Comparison of ENCODE assay signal across 30 cellular contexts in genomic region chr5:22504411-22504810, GRCh38.
"Had no signal": no experiment of that assay in that cellular context is flagged by ENCODE, and none has a peak within 500 bp of the region (broad histone marks: within the 10 kb centered on the region; RNA-seq: fewer than 3 reads in every experiment).

No MANE protein-coding gene starts in this region.

- H3K27me3 Mint-ChIP-seq: activated B cell treated with CpG ODN at 0.5 μM for 24 hours; activated CD4-positive, alpha-beta memory T cell treated with anti-CD3 and anti-CD28 coated beads for 36 hours; activated naive CD4-positive, alpha-beta T cell treated with anti-CD3 and anti-CD28 coated beads, Interleukin-2, amount 10 ng/mL, durations not matched to agents 7 days and 5 days; activated naive CD8-positive, alpha-beta T cell; activated naive CD8-positive, alpha-beta T cell treated with anti-CD3 and anti-CD28 coated beads, Interleukin-2, amount 50 U/mL, for 24 hours; brain had no signal

- H3K4me1 ChIP-seq: SJCRH30 had no signal

- H3K4me3 ChIP-seq: SJCRH30 had no signal

- H3K4me2 ChIP-seq: KMS-11, SK-N-SH had no signal

- H3K4me1 Mint-ChIP-seq: activated B cell treated with CpG ODN at 0.5 μM for 24 hours; activated naive CD4-positive, alpha-beta T cell treated with anti-CD3 and anti-CD28 coated beads, Interleukin-2, amount 10 ng/mL, durations not matched to agents 7 days and 5 days; activated naive CD8-positive, alpha-beta T cell treated with anti-CD3 and anti-CD28 coated beads, Interleukin-2, amount 50 U/mL, for 24 hours had no signal

- H3K27ac ChIP-seq: KMS-11, SJCRH30 had no signal

- H3K9ac ChIP-seq: KMS-11, SK-N-SH had no signal

- DNase-seq: activated B cell treated with CpG ODN at 0.5 μM for 24 hours; activated CD4-positive, alpha-beta memory T cell treated with anti-CD3 and anti-CD28 coated beads for 36 hours; activated CD4-positive, alpha-beta T cell treated with anti-CD3 and anti-CD28 coated beads for 4 hours; activated CD4-positive, alpha-beta T cell treated with anti-CD3 and anti-CD28 coated beads, Interleukin-2, amount 50 U/mL, for 1 hour; activated CD4-positive, CD25-positive, alpha-beta regulatory T cell treated with anti-CD3 and anti-CD28 coated beads, Interleukin-2, amount 50 U/mL, for 72 hours; activated CD8-positive, alpha-beta memory T cell treated with anti-CD3 and anti-CD28 coated beads, Interleukin-2, amount 50 U/mL, for 4 hours; activated naive CD4-positive, alpha-beta T cell treated with anti-CD3 and anti-CD28 coated beads, Interleukin-2, amount 10 ng/mL, durations not matched to agents 7 days and 5 days; activated naive CD8-positive, alpha-beta T cell treated with anti-CD3 and anti-CD28 coated beads, Interleukin-2, amount 50 U/mL, for 24 hours; activated T-cell treated with anti-CD3 and anti-CD28 coated beads for 4 hours; activated T-cell treated with anti-CD3 and anti-CD28 coated beads, Interleukin-2, amount 50 U/mL, for 4 hours; anterior cingulate cortex; caudate nucleus; NCI-H1092 treated with DMSO at 0.1 percent for 48 hours; NCI-H1436; NCI-H1694; NCI-H1930; NCI-H2081 treated with DMSO at 0.1 percent for 48 hours; NCI-H510A; NCI-H526; NCI-H774; SHP77; SJCRH30; SK-N-SH had no signal

- H3K36me3 Mint-ChIP-seq: activated CD4-positive, alpha-beta memory T cell treated with anti-CD3 and anti-CD28 coated beads for 36 hours; activated naive CD4-positive, alpha-beta T cell treated with anti-CD3 and anti-CD28 coated beads, Interleukin-2, amount 10 ng/mL, durations not matched to agents 7 days and 5 days; activated naive CD8-positive, alpha-beta T cell had no signal

- H3K27ac Mint-ChIP-seq: activated B cell treated with CpG ODN at 0.5 μM for 24 hours; activated CD4-positive, alpha-beta memory T cell treated with anti-CD3 and anti-CD28 coated beads for 36 hours; activated naive CD4-positive, alpha-beta T cell treated with anti-CD3 and anti-CD28 coated beads, Interleukin-2, amount 10 ng/mL, durations not matched to agents 7 days and 5 days; activated naive CD8-positive, alpha-beta T cell; activated naive CD8-positive, alpha-beta T cell treated with anti-CD3 and anti-CD28 coated beads, Interleukin-2, amount 50 U/mL, for 24 hours; activated T-helper 1 cell treated with anti-CD3 and anti-CD28 coated beads, Interleukin-12 subunit alpha, Interleukin-12 subunit beta, Interleukin-2, Interleukin-4 antibody, amounts not matched to agents 30 ng/mL and 10 ng/mL and 1 ng/mL, durations not matched to agents 14 hours and 24 hours and 36 hours; brain; T-helper 1 cell treated with Interleukin-12 subunit alpha and Interleukin-12 subunit beta and Interleukin-4 antibody, amounts not matched to agents 30 μg/mL and 1 μg/mL, for 36 hours; T-helper 2 cell treated with Interferon-gamma antibody and Interleukin-4, amounts not matched to agents 5 μg/mL and 100 μg/mL, for 36 hours had no signal

- H3K4me3 Mint-ChIP-seq: activated B cell treated with CpG ODN at 0.5 μM for 24 hours; activated CD4-positive, alpha-beta memory T cell treated with anti-CD3 and anti-CD28 coated beads for 36 hours; activated naive CD4-positive, alpha-beta T cell treated with anti-CD3 and anti-CD28 coated beads, Interleukin-2, amount 10 ng/mL, durations not matched to agents 7 days and 5 days; activated naive CD8-positive, alpha-beta T cell; activated naive CD8-positive, alpha-beta T cell treated with anti-CD3 and anti-CD28 coated beads, Interleukin-2, amount 50 U/mL, for 24 hours; activated T-cell treated with anti-CD3 and anti-CD28 coated beads, Interleukin-2, amount 50 U/mL, for 4 hours; activated T-helper 1 cell treated with anti-CD3 and anti-CD28 coated beads, Interleukin-12 subunit alpha, Interleukin-12 subunit beta, Interleukin-2, Interleukin-4 antibody, amounts not matched to agents 30 ng/mL and 10 ng/mL and 1 ng/mL, durations not matched to agents 14 hours and 24 hours and 36 hours; brain; T-helper 1 cell treated with Interleukin-12 subunit alpha and Interleukin-12 subunit beta and Interleukin-4 antibody, amounts not matched to agents 30 μg/mL and 1 μg/mL, for 36 hours; T-helper 2 cell treated with Interferon-gamma antibody and Interleukin-4, amounts not matched to agents 5 μg/mL and 100 μg/mL, for 36 hours had no signal

- H3K27me3 ChIP-seq: SJCRH30 had no signal

- H3K36me3 ChIP-seq: SJCRH30 had no signal

- H3K9me3 ChIP-seq: SJCRH30, SK-N-SH had no signal

- ATAC-seq: activated naive CD8-positive, alpha-beta T cell treated with anti-CD3 and anti-CD28 coated beads, Interleukin-2, amount 50 U/mL, for 24 hours; activated T-cell treated with anti-CD3 and anti-CD28 coated beads, Interleukin-2, amount 50 U/mL, for 4 hours; Panc1 had no signal
